ENCODE assay signal across 14 cellular contexts in the genomic region with DNA sequence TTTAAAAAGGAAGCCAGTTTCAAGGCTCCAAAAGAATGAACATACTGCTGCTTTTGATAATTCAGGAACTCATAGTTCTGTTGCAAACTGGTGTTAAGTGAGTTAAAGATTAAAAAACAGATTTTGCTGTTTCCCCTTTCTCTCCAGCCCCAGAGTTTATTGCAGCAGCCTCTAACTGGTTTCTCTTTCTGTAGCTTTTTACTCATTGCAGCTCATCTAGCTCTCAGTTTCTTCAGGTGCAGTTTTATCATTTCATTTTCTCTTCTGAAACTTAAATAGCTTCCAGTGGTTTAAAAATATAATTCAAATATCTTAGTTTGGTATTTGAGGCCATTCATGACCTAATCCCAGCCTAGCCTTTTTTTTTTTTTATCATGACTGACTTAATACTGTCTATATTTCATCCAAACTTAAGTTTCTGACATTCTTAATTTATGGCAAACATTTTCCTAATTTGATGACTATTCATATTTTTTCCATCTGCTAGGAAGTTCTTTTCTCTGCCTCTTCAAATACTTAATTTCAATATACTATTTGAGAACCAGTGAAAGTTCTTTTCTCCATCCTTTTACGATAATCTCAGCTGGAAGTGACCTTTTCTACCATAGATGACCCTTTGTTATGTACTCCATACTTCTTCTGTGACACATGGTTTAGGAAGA.
DNase-seq lines count a peak whose midpoint lies in the region; ATAC-seq lines count a peak whose summit lies in the region.
"Had no signal": no experiment of that assay in that cellular context is flagged by ENCODE, and none has a peak within 500 bp of the region (broad histone marks: within the 10 kb centered on the region; RNA-seq: fewer than 3 reads in every experiment).

No MANE protein-coding gene starts in this region.

- no peaks in the 10 kb centered on the region for H3K36me3 Mint-ChIP-seq in activated CD4-positive, alpha-beta memory T cell treated with anti-CD3 and anti-CD28 coated beads for 36 hours
- H3K36me3 Mint-ChIP-seq in CD8-positive, alpha-beta memory T cell, result no peaks in the 10 kb centered on the region

- POLR2A ChIA-PET in activated CD4-positive, alpha-beta memory T cell treated with anti-CD3 and anti-CD28 coated beads for 36 hours (lab: Charles Lee), result no interaction called here
- POLR2A ChIA-PET in CD8-positive, alpha-beta memory T cell (lab: Charles Lee), result no interaction called here

- H3K27me3 Mint-ChIP-seq in activated CD4-positive, alpha-beta memory T cell treated with anti-CD3 and anti-CD28 coated beads for 36 hours, result no peaks in the 10 kb centered on the region
- H3K27me3 Mint-ChIP-seq in CD8-positive, alpha-beta memory T cell, result no peaks in the 10 kb centered on the region
- H3K27me3 Mint-ChIP-seq: activated CD4-positive, alpha-beta T cell treated with anti-CD3 and anti-CD28 coated beads, Interleukin-2, amount 10 ng/mL, durations not matched to agents 7 days and 5 days had no signal

- peak; percentile 72 for ATAC-seq in GM18499 (IDR thresholded peaks at IDR 0.05; ENCODE audit: insufficient read depth, unreplicated experiment)
- peak; percentile 87 for ATAC-seq in GM19438 (IDR thresholded peaks at IDR 0.05; ENCODE audit: low read depth, unreplicated experiment)
- peak; percentile 84 for ATAC-seq in HG02759 (IDR thresholded peaks at IDR 0.05; ENCODE audit: unreplicated experiment)
- ATAC-seq in HG03378 (IDR thresholded peaks at IDR 0.05; ENCODE audit: unreplicated experiment), result peak; percentile 77

- H3K27me3 ChIP-seq in CD8-positive, alpha-beta memory T cell (ENCODE audit: insufficient read depth, low read length, poor library complexity, severe bottlenecking), result no peaks in the 10 kb centered on the region
- H3K27me3 ChIP-seq: esophagus squamous epithelium had no signal

- H3K4me3 Mint-ChIP-seq in activated CD4-positive, alpha-beta memory T cell treated with anti-CD3 and anti-CD28 coated beads for 36 hours, result no peak overlapping the region
- no peak overlapping the region for H3K4me3 Mint-ChIP-seq in CD8-positive, alpha-beta memory T cell
- H3K4me3 Mint-ChIP-seq: activated CD4-positive, alpha-beta T cell treated with anti-CD3 and anti-CD28 coated beads, Interleukin-2, amount 10 ng/mL, durations not matched to agents 7 days and 5 days had no signal

- no peaks in the 10 kb centered on the region for H3K4me1 ChIP-seq in CD8-positive, alpha-beta memory T cell (ENCODE audit: insufficient read depth, low read length)
- H3K4me1 ChIP-seq: esophagus squamous epithelium had no signal

- DNase-seq in UCSD-AML1 (lab: John Stamatoyannopoulos, UW; ENCODE audit: unreplicated experiment), result no peak
- no peak for DNase-seq in activated CD4-positive, alpha-beta memory T cell treated with anti-CD3 and anti-CD28 coated beads for 36 hours
- DNase-seq in DMS 273 treated with DMSO at 0.1 percent for 48 hours (lab: John Stamatoyannopoulos, UW), result no peak
- no peak for DNase-seq in CD8-positive, alpha-beta memory T cell
- DNase-seq: activated CD4-positive, alpha-beta T cell treated with anti-CD3 and anti-CD28 coated beads, Interleukin-2, amount 10 ng/mL, durations not matched to agents 7 days and 5 days; activated naive CD4-positive, alpha-beta T cell treated with anti-CD3 and anti-CD28 coated beads, Interleukin-2, amount 50 U/mL, for 16 hours; esophagus squamous epithelium; NCI-H774; posterior cingulate gyrus; stimulated activated CD4-positive, alpha-beta T cell treated with anti-CD3 and anti-CD28 coated beads, Interleukin-4, amount 100 ng/mL, for 4 hours had no signal

- no peak overlapping the region for H3K4me3 ChIP-seq in CD8-positive, alpha-beta memory T cell (ENCODE audit: low read length)
- H3K4me3 ChIP-seq: esophagus squamous epithelium had no signal

- intact Hi-C loops in activated CD4-positive, alpha-beta memory T cell treated with anti-CD3 and anti-CD28 coated beads for 36 hours (cut with micrococcal nuclease), result no loop called here

- no peaks in the 10 kb centered on the region for H3K9me3 ChIP-seq in CD8-positive, alpha-beta memory T cell (ENCODE audit: low read length)
- H3K9me3 ChIP-seq: esophagus squamous epithelium had no signal

- H3K27ac Mint-ChIP-seq in activated CD4-positive, alpha-beta memory T cell treated with anti-CD3 and anti-CD28 coated beads for 36 hours, result no peak overlapping the region
- H3K27ac Mint-ChIP-seq in CD8-positive, alpha-beta memory T cell, result no peak overlapping the region
- H3K27ac Mint-ChIP-seq: activated CD4-positive, alpha-beta T cell treated with anti-CD3 and anti-CD28 coated beads, Interleukin-2, amount 10 ng/mL, durations not matched to agents 7 days and 5 days had no signal

- CTCF ChIA-PET in activated CD4-positive, alpha-beta memory T cell treated with anti-CD3 and anti-CD28 coated beads for 36 hours (lab: Charles Lee), result no interaction called here
- CTCF ChIA-PET in CD8-positive, alpha-beta memory T cell (lab: Charles Lee), result no interaction called here

- no peaks in the 10 kb centered on the region for H3K4me1 Mint-ChIP-seq in activated CD4-positive, alpha-beta memory T cell treated with anti-CD3 and anti-CD28 coated beads for 36 hours (ENCODE audit: low read depth)
- no peaks in the 10 kb centered on the region for H3K4me1 Mint-ChIP-seq in CD8-positive, alpha-beta memory T cell
- H3K4me1 Mint-ChIP-seq: activated CD4-positive, alpha-beta T cell treated with anti-CD3 and anti-CD28 coated beads, Interleukin-2, amount 10 ng/mL, durations not matched to agents 7 days and 5 days had no signal

- H3K27ac ChIP-seq in CD8-positive, alpha-beta memory T cell (ENCODE audit: low read depth, low read length), result no peak overlapping the region
- H3K27ac ChIP-seq: esophagus squamous epithelium had no signal

- H3K9me3 Mint-ChIP-seq in activated CD4-positive, alpha-beta memory T cell treated with anti-CD3 and anti-CD28 coated beads for 36 hours, result peaks cover 10% of the 10 kb centered on the region
- H3K9me3 Mint-ChIP-seq in CD8-positive, alpha-beta memory T cell, result peaks cover 2 to 7% (median 5%) of the 10 kb centered on the region in 5 donors

- no peaks in the 10 kb centered on the region for H3K36me3 ChIP-seq in CD8-positive, alpha-beta memory T cell (ENCODE audit: insufficient read depth, low read length)
- H3K36me3 ChIP-seq: esophagus squamous epithelium had no signal
